9 cellular contexts compared by ENCODE assay signal in genomic region chr19:41934849-41935374, GRCh38. TPM values are rescaled to one million over a fixed set of nuclear protein-coding genes. Genes with fewer than 3 reads are reported as not detected.
DNase-seq lines count a peak whose midpoint lies in the region; ATAC-seq and TF ChIP-seq lines count a peak whose summit lies in the region.
"Had no signal": no experiment of that assay in that cellular context is flagged by ENCODE, and none has a peak within 500 bp of the region (broad histone marks: within the 10 kb centered on the region; RNA-seq: fewer than 3 reads in every experiment).

No MANE protein-coding gene starts in this region.

- peaks cover 88% of the 10 kb centered on the region for H3K4me1 ChIP-seq in DOHH2 (ENCODE audit: control insufficient read depth, low read length)

- H3K27ac Mint-ChIP-seq in glutamatergic neuron (ENCODE audit: unreplicated experiment) (peak overlapping the region; percentile 96), progenitor cell of endocrine pancreas (no peak overlapping the region)

- H3K4me1 Mint-ChIP-seq in glutamatergic neuron (ENCODE audit: low read depth, unreplicated experiment) (peaks cover 50% of the 10 kb centered on the region), progenitor cell of endocrine pancreas (ENCODE audit: low read depth) (peaks cover 19% of the 10 kb centered on the region)

- H3K27me3 Mint-ChIP-seq in glutamatergic neuron (ENCODE audit: unreplicated experiment) (peaks cover 17% of the 10 kb centered on the region), progenitor cell of endocrine pancreas (peaks cover 67% of the 10 kb centered on the region)

- no peaks in the 10 kb centered on the region for H3K27me3 ChIP-seq in DOHH2 (ENCODE audit: control insufficient read depth, low read length)

- peak overlapping the region; percentile 3 for H3K4me3 ChIP-seq in DOHH2 (ENCODE audit: low read length)

- peaks cover 56% of the 10 kb centered on the region for H3F3A ChIP-seq in DOHH2 (ENCODE audit: control insufficient read depth, insufficient read depth)

- peaks cover 20% of the 10 kb centered on the region for H3K79me2 ChIP-seq in DOHH2 (ENCODE audit: control insufficient read depth, low read length)

- peak overlapping the region; percentile 81 for H3K4me3 Mint-ChIP-seq in glutamatergic neuron (ENCODE audit: unreplicated experiment)
- H3K4me3 Mint-ChIP-seq in progenitor cell of endocrine pancreas (ENCODE audit: low read depth), result no peak overlapping the region

- TF ChIP-seq CTCF in DOHH2 (IDR thresholded peaks at IDR 0.05; ENCODE audit: low read depth, low read length, poor library complexity, severe bottlenecking) (peak; percentile 99), glutamatergic neuron (IDR thresholded peaks at IDR 0.05; ENCODE audit: partially characterized antibody, unreplicated experiment) (peak; percentile 86), progenitor cell of endocrine pancreas (IDR thresholded peaks at IDR 0.05; ENCODE audit: unreplicated experiment) (peak; percentile 89)

- peak overlapping the region; percentile 89 for H3K4me2 ChIP-seq in DOHH2 (ENCODE audit: low read length)

- in situ Hi-C loops in SK-MEL-5 (cut with HindIII; ENCODE audit: low pct_unique_long_range_greater_than_20kb, low sequenced_read_pairs), result no loop called here

- H3K27ac ChIP-seq in DOHH2 (ENCODE audit: low read depth, low read length), result peak overlapping the region; percentile 76
- H3K27ac ChIP-seq: epithelial cell of prostate had no signal

- no peaks in the 10 kb centered on the region for H3K36me3 Mint-ChIP-seq in glutamatergic neuron (ENCODE audit: unreplicated experiment)
- H3K36me3 Mint-ChIP-seq in progenitor cell of endocrine pancreas (ENCODE audit: insufficient read depth), result no peaks in the 10 kb centered on the region

- H3K9me2 ChIP-seq in DOHH2 (replicated peaks; ENCODE audit: control insufficient read depth, low read length), result no peaks in the 10 kb centered on the region

- no peak for TF ChIP-seq EP300 in Ishikawa (IDR thresholded peaks at IDR 0.05; ENCODE audit: borderline replicate concordance)

- no peaks in the 10 kb centered on the region for H3K9me3 ChIP-seq in DOHH2 (ENCODE audit: control insufficient read depth, insufficient read depth, low read length)

- ATAC-seq in HG02798 (IDR thresholded peaks at IDR 0.05; ENCODE audit: poor library complexity, unreplicated experiment), result no peak

- H4K20me1 ChIP-seq in DOHH2 (ENCODE audit: control insufficient read depth, insufficient read depth, low read depth, low read length), result no peaks in the 10 kb centered on the region

- peak; percentile 67 for TF ChIP-seq RAD21 in Ishikawa (IDR thresholded peaks at IDR 0.05; ENCODE audit: low read depth)

- DNase-seq in SK-MEL-5 (ENCODE audit: low read depth, low spot score) (peak; percentile 78), glutamatergic neuron (peak; percentile 94), progenitor cell of endocrine pancreas (ENCODE audit: low spot score, unreplicated experiment) (peak; percentile 85), cerebellar nuclear complex (lab: John Stamatoyannopoulos, UW) (no peak)
- DNase-seq in activated naive CD4-positive, alpha-beta T cell (lab: John Stamatoyannopoulos, UW), result peak; percentile 46 to 69 (median 67)

- peaks cover 14% of the 10 kb centered on the region for H3K9me3 Mint-ChIP-seq in glutamatergic neuron (ENCODE audit: unreplicated experiment)
- no peaks in the 10 kb centered on the region for H3K9me3 Mint-ChIP-seq in progenitor cell of endocrine pancreas (ENCODE audit: low read depth)

- H3K36me3 ChIP-seq in DOHH2 (ENCODE audit: control insufficient read depth, low read length), result peaks cover 16% of the 10 kb centered on the region

TF ChIP-seq in Ishikawa, 13 proteins besides CTCF, POLR2A, EP300 and RAD21:
- TF ChIP-seq EGR1 (IDR thresholded peaks at IDR 0.05) (no peak), USF1 (IDR thresholded peaks at IDR 0.05) (no peak), REST (IDR thresholded peaks at IDR 0.05; ENCODE audit: low read depth) (no peak), ZBTB7A (IDR thresholded peaks at IDR 0.05; ENCODE audit: low read depth) (no peak), YY1 (IDR thresholded peaks at IDR 0.05; ENCODE audit: low read depth) (no peak), CREB1 (IDR thresholded peaks at IDR 0.05; ENCODE audit: low read depth) (no peak)

RNA-seq across cellular contexts. Expression of gene ERFL, which starts 6.7 kb away (rescaled TPM):
- total RNA-seq in SK-MEL-5 (2014; rRNA removed; shearing (Covaris generic)), result not detected in 2 replicates
- not detected in 2 replicates for polyA plus RNA-seq in SK-MEL-5 (2015; cell fraction: cytosol; rRNA removed)
- not detected in 2 replicates for polyA plus RNA-seq in SK-MEL-5 (2015; cell fraction: nucleus; rRNA removed)
- total RNA-seq in glutamatergic neuron (ENCODE audit: unreplicated experiment), result 1.6 TPM
- total RNA-seq in progenitor cell of endocrine pancreas, result 0.84 and 1.2 TPM in 2 replicates

RNA-seq across cellular contexts. Expression of gene RABAC1, which starts 24.2 kb away (rescaled TPM):
- 137 and 154 TPM in 2 replicates for total RNA-seq in SK-MEL-5 (2014; rRNA removed; shearing (Covaris generic))
- 229 and 264 TPM in 2 replicates for polyA plus RNA-seq in SK-MEL-5 (2015; cell fraction: cytosol; rRNA removed)
- 58.0 and 62.1 TPM in 2 replicates for polyA plus RNA-seq in SK-MEL-5 (2015; cell fraction: nucleus; rRNA removed)
- 139 TPM for total RNA-seq in glutamatergic neuron (ENCODE audit: unreplicated experiment)
- total RNA-seq in progenitor cell of endocrine pancreas, result 86.6 and 87.7 TPM in 2 replicates

RNA-seq across cellular contexts. Expression of gene ARHGEF1, which starts 51.9 kb away (rescaled TPM):
- 18.9 and 24.9 TPM in 2 replicates for total RNA-seq in SK-MEL-5 (2014; rRNA removed; shearing (Covaris generic))
- 70.5 and 72.5 TPM in 2 replicates for polyA plus RNA-seq in SK-MEL-5 (2015; cell fraction: cytosol; rRNA removed)
- polyA plus RNA-seq in SK-MEL-5 (2015; cell fraction: nucleus; rRNA removed), result 120 and 129 TPM in 2 replicates
- total RNA-seq in glutamatergic neuron (ENCODE audit: unreplicated experiment) (78.7 TPM), progenitor cell of endocrine pancreas (109 and 112 TPM in 2 replicates)

RNA-seq across cellular contexts. Expression of gene CD79A, which starts 57.8 kb away (rescaled TPM):
- total RNA-seq in SK-MEL-5 (2014; rRNA removed; shearing (Covaris generic)), result 0.11 and 0.37 TPM in 2 replicates
- polyA plus RNA-seq in SK-MEL-5 (2015; cell fraction: cytosol; rRNA removed), result 0.73 TPM in 1 of 2 replicates, not detected in the other
- 0.76 TPM in 1 of 2 replicates, not detected in the other for polyA plus RNA-seq in SK-MEL-5 (2015; cell fraction: nucleus; rRNA removed)
- not detected for total RNA-seq in glutamatergic neuron (ENCODE audit: unreplicated experiment)
- 0.36 and 0.78 TPM in 2 replicates for total RNA-seq in progenitor cell of endocrine pancreas

RNA-seq across cellular contexts. Expression of gene ATP1A3, which starts 59.1 kb away (rescaled TPM):
- 1.2 and 2.7 TPM in 2 replicates for total RNA-seq in SK-MEL-5 (2014; rRNA removed; shearing (Covaris generic))
- 4.9 and 6.4 TPM in 2 replicates for polyA plus RNA-seq in SK-MEL-5 (2015; cell fraction: cytosol; rRNA removed)
- 1.3 and 1.5 TPM in 2 replicates for polyA plus RNA-seq in SK-MEL-5 (2015; cell fraction: nucleus; rRNA removed)
- total RNA-seq in glutamatergic neuron (ENCODE audit: unreplicated experiment) (650 TPM), progenitor cell of endocrine pancreas (0.29 TPM in 2 replicates)

Comparison
In these comparisons a context has a peak if more than half of its experiments do, and no peak if none do; other contexts are left out.
1. DNase-seq: peak in SK-MEL-5 (single experiment), activated naive CD4-positive, alpha-beta T cell (4 of 4), glutamatergic neuron (single experiment) and progenitor cell of endocrine pancreas (single experiment); none in cerebellar nuclear complex (0 of 2).
2. Peak in every context shown above with its lines, with median percentiles within 50 percentile points of each other: CTCF ChIP-seq.